Comparison of ENCODE assay signal across 8 cellular contexts in the genomic region with DNA sequence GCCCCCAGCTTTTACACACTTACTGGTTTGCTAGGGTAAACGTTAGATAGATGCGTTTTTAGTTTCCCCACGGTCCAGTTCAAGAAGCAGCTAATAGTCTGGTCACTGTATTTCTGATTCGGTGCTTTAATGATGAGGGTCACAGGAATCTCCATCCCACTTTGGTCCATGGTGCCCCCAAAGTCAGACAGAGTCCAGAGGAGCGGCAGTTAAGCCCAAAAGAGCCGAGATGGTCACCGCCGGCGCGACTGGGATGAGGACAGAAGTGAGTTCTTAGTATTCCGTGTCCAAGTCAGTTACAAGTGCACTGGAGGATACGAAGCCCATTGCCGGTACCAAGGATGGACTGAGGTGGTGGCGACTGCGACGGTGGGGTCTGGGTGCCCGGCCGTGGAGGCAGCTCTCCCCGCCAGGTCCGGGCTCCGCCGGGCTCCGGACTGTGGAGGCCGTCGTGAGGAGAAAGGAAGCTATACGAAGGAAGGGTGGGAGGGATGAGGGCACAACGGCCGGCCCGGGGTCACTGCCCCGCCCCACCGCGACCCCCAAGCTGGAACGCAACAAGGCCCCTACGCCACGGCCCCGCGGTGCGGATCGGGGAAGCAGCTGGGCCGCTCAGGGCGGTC. TPM values are rescaled to one million over a fixed set of nuclear protein-coding genes. Genes with fewer than 3 reads are reported as not detected.
DNase-seq lines count a peak whose midpoint lies in the region; ATAC-seq and TF ChIP-seq lines count a peak whose summit lies in the region.

No MANE protein-coding gene starts in this region.

- H3K36me3 Mint-ChIP-seq in activated naive CD4-positive, alpha-beta T cell treated with anti-CD3 and anti-CD28 coated beads for 36 hours (ENCODE audit: low read depth), result peaks cover 9% of the 10 kb centered on the region

- no peak for TF ChIP-seq CTCF in colonic mucosa (IDR thresholded peaks at IDR 0.05)
- TF ChIP-seq CTCF in lung (IDR thresholded peaks at IDR 0.05; ENCODE audit: control extremely low read depth, extremely low read depth), result no peak
- TF ChIP-seq CTCF in upper lobe of right lung (IDR thresholded peaks at IDR 0.05), result no peak

- intact Hi-C loops in activated naive CD4-positive, alpha-beta T cell treated with anti-CD3 and anti-CD28 coated beads for 36 hours (cut with micrococcal nuclease), result loop anchor here (1.0 to 10.0 kb wide), 4 partner anchors 459 to 1751 kb away; a partner anchor contains a TSS
- intact Hi-C loops in colonic mucosa (cut with DNase I) (no loop called here), upper lobe of right lung (cut with DNase I) (no loop called here)

- DNase-seq in activated naive CD4-positive, alpha-beta T cell treated with anti-CD3 and anti-CD28 coated beads for 36 hours, result no peak
- DNase-seq in activated naive CD4-positive, alpha-beta T cell treated with anti-CD3 and anti-CD28 coated beads, Interleukin-2, amount 50 U/mL, for 16 hours, result no peak
- peak; percentile 54 for DNase-seq in RKO (ENCODE audit: low spot score)
- DNase-seq in colonic mucosa, result peak; percentile 40
- DNase-seq in lung (ENCODE audit: low spot score), result no peak
- DNase-seq in upper lobe of right lung, result no peak
- no peak for DNase-seq in OCI-M2 (lab: John Stamatoyannopoulos, UW; ENCODE audit: unreplicated experiment)

- H3K27me3 ChIP-seq in colonic mucosa (no peaks in the 10 kb centered on the region), lung (ENCODE audit: control insufficient read depth, insufficient read depth) (no peaks in the 10 kb centered on the region), upper lobe of right lung (no peaks in the 10 kb centered on the region)

- H3K4me1 Mint-ChIP-seq in activated naive CD4-positive, alpha-beta T cell treated with anti-CD3 and anti-CD28 coated beads for 36 hours (ENCODE audit: low read depth), result peaks cover 38% of the 10 kb centered on the region

- H3K27me3 Mint-ChIP-seq in activated naive CD4-positive, alpha-beta T cell treated with anti-CD3 and anti-CD28 coated beads for 36 hours (ENCODE audit: low read depth), result no peaks in the 10 kb centered on the region

- H3K4me3 ChIP-seq in colonic mucosa (peak overlapping the region; percentile 94), lung (peak overlapping the region; percentile 80), upper lobe of right lung (peak overlapping the region; percentile 85)

- peak; percentile 14 for ATAC-seq in HG02973 (IDR thresholded peaks at IDR 0.05; ENCODE audit: unreplicated experiment)
- ATAC-seq in lung (ENCODE audit: insufficient read depth, low FRiP score), result peak; percentile 21
- ATAC-seq in upper lobe of right lung, result peak; percentile 55

- 0% methylated on average over 37 to 41 of the region's 41 CpGs for WGBS in lung, 2 donors

- no peaks in the 10 kb centered on the region for H3K9me3 Mint-ChIP-seq in activated naive CD4-positive, alpha-beta T cell treated with anti-CD3 and anti-CD28 coated beads for 36 hours

- no peaks in the 10 kb centered on the region for H3K36me3 ChIP-seq in colonic mucosa
- no peaks in the 10 kb centered on the region for H3K36me3 ChIP-seq in lung (ENCODE audit: control insufficient read depth in 2 of 2, insufficient read depth in 2 of 2, low read length in 2 of 2)
- no peaks in the 10 kb centered on the region for H3K36me3 ChIP-seq in upper lobe of right lung

- H3K4me3 Mint-ChIP-seq in activated naive CD4-positive, alpha-beta T cell treated with anti-CD3 and anti-CD28 coated beads for 36 hours, result peak overlapping the region; percentile 94

- H3K9ac ChIP-seq in colonic mucosa (ENCODE audit: low read depth in 2 of 2, low read length in 2 of 2), result peak overlapping the region; percentile 96 to 100

- H3K9me3 ChIP-seq in colonic mucosa, result no peaks in the 10 kb centered on the region
- no peaks in the 10 kb centered on the region for H3K9me3 ChIP-seq in lung (ENCODE audit: control insufficient read depth in 2 of 2, insufficient read depth in 1 of 2, low read length in 1 of 2)
- no peaks in the 10 kb centered on the region for H3K9me3 ChIP-seq in upper lobe of right lung

- H3K27ac ChIP-seq in colonic mucosa, result peak overlapping the region; percentile 99
- peak overlapping the region; percentile 96 to 98 for H3K27ac ChIP-seq in lung (ENCODE audit: low read depth in 1 of 2, low read length in 1 of 2)
- H3K27ac ChIP-seq in upper lobe of right lung, result peak overlapping the region; percentile 98

- H3K4me1 ChIP-seq in colonic mucosa, result peaks cover 4% of the 10 kb centered on the region
- peaks cover 7 to 14% of the 10 kb centered on the region in 2 donors for H3K4me1 ChIP-seq in lung (ENCODE audit: control insufficient read depth in 2 of 2, insufficient read depth in 2 of 2, low read length in 2 of 2)
- peaks cover 52% of the 10 kb centered on the region for H3K4me1 ChIP-seq in upper lobe of right lung

- CTCF ChIA-PET in activated naive CD4-positive, alpha-beta T cell treated with anti-CD3 and anti-CD28 coated beads for 36 hours (lab: Charles Lee), result interaction anchor here (1.4 to 4.2 kb wide), 3 partner anchors 16 to 48 kb away, joined by 4 to 16 read pairs (median 4); no protein-coding TSS in a partner anchor

- H3K27ac Mint-ChIP-seq in activated naive CD4-positive, alpha-beta T cell treated with anti-CD3 and anti-CD28 coated beads for 36 hours, result peak overlapping the region; percentile 85

RNA-seq across cellular contexts. Expression of a gene that starts 0.7 kb away (rescaled TPM):
- total RNA-seq in activated naive CD4-positive, alpha-beta T cell treated with anti-CD3 and anti-CD28 coated beads for 36 hours, result 10 to 100 TPM; 20.3 to 22.4 TPM
- total RNA-seq in colonic mucosa, result 10 to 100 TPM; 20.2 to 24.2 TPM
- total RNA-seq in lung, result 10 to 100 TPM; 24.7 to 32.2 TPM
- 10 to 100 TPM; 10.4 to 18.9 TPM for polyA plus RNA-seq in lung
- 32.6 TPM for total RNA-seq in upper lobe of right lung

Comparison
In these comparisons a context has a peak if more than half of its experiments do, and no peak if none do; other contexts are left out.
1. DNase-seq: peak in RKO (single experiment) and colonic mucosa (single experiment); none in activated naive CD4-positive, alpha-beta T cell treated with anti-CD3 and anti-CD28 coated beads for 36 hours (single experiment), activated naive CD4-positive, alpha-beta T cell treated with anti-CD3 and anti-CD28 coated beads, Interleukin-2, amount 50 U/mL, for 16 hours (single experiment), lung (single experiment), upper lobe of right lung (single experiment) and OCI-M2 (single experiment).
2. Peak in every context shown above with its lines, with median percentiles within 50 percentile points of each other: ATAC-seq, H3K27ac ChIP-seq and H3K4me3 ChIP-seq.